Comparison of ENCODE assay signal across 16 cellular contexts in the genomic region with DNA sequence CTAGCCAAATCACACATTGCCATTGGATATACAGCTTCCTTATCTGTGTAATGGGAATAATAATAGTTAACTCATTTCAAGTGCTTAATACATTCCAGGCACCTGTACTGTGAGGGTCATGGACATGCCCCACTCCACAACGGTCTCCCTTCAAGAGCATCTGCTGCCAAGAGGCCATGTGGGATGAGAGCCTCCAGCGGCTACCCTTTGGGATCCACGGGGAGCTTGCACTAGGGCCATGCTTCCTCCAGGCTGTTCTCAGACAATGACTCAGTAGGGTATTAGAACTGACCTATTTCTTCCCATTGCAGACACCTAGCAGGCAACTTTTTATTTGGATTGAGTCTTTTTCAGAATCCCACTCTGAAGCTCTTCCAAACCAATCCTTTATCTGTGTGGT.
A peak's percentile ranks its signal among the peaks of the same experiment; 100 is the strongest.
DNase-seq lines count a peak whose midpoint lies in the region; ATAC-seq and TF ChIP-seq lines count a peak whose summit lies in the region.
"Had no signal": no experiment of that assay in that cellular context is flagged by ENCODE, and none has a peak within 500 bp of the region (broad histone marks: within the 10 kb centered on the region; RNA-seq: fewer than 3 reads in every experiment).

No MANE protein-coding gene starts in this region.

- H3K36me3 ChIP-seq in GM23338 (ENCODE audit: insufficient read depth) (no peaks in the 10 kb centered on the region), aorta (ENCODE audit: control insufficient read depth in 1 of 2, insufficient read depth in 2 of 2, low read length in 1 of 2) (no peaks in the 10 kb centered on the region)
- H3K36me3 ChIP-seq: Peyer's patch had no signal

- DNase-seq in GM23338 (ENCODE audit: low spot score) (no peak), NCI-H69 (lab: John Stamatoyannopoulos, UW) (peak; percentile 6), glutamatergic neuron (peak; percentile 48), osteocyte (ENCODE audit: extremely low spot score, unreplicated experiment) (no peak), CD1c-positive myeloid dendritic cell (ENCODE audit: extremely low spot score) (no peak), NK-92 (lab: John Stamatoyannopoulos, UW; ENCODE audit: unreplicated experiment) (no peak), aorta (no peak)
- DNase-seq: CD8-positive, alpha-beta memory T cell; HCEC 1CT; KG1; NCI-H146; NCI-H2081; NCI-H510A treated with DMSO at 0.1 percent for 48 hours; Peyer's patch had no signal

- intact Hi-C loops in aorta (cut with DNase I) = no loop called here

- H3K4me1 Mint-ChIP-seq in GM23338 = peaks cover 32% of the 10 kb centered on the region
- H3K4me1 Mint-ChIP-seq in glutamatergic neuron (ENCODE audit: low read depth, unreplicated experiment) = peaks cover 46% of the 10 kb centered on the region
- peaks cover 51% of the 10 kb centered on the region for H3K4me1 Mint-ChIP-seq in osteocyte (ENCODE audit: unreplicated experiment)
- H3K4me1 Mint-ChIP-seq: B cell; CD8-positive, alpha-beta memory T cell had no signal

- H3F3A ChIP-seq in GM23338 (replicated peaks; ENCODE audit: low read depth) = no peaks in the 10 kb centered on the region

- H3K9me2 ChIP-seq in GM23338 (ENCODE audit: insufficient read depth) = no peaks in the 10 kb centered on the region

- H3K9me3 ChIP-seq in aorta (ENCODE audit: control insufficient read depth, low read length) = no peaks in the 10 kb centered on the region
- H3K9me3 ChIP-seq: Peyer's patch had no signal

- H3K4me1 ChIP-seq in GM23338 (ENCODE audit: insufficient read depth) (peaks cover 21% of the 10 kb centered on the region; the same call in 1 of the 2 replicates), aorta (ENCODE audit: control insufficient read depth in 1 of 2, insufficient read depth in 2 of 2, low read length in 2 of 2) (no peaks in the 10 kb centered on the region)
- H3K4me1 ChIP-seq: Peyer's patch had no signal

- no peaks in the 10 kb centered on the region for H3K36me3 Mint-ChIP-seq in GM23338 (ENCODE audit: low read depth)
- H3K36me3 Mint-ChIP-seq in glutamatergic neuron (ENCODE audit: unreplicated experiment) = no peaks in the 10 kb centered on the region
- H3K36me3 Mint-ChIP-seq in osteocyte (ENCODE audit: unreplicated experiment) = no peaks in the 10 kb centered on the region
- H3K36me3 Mint-ChIP-seq: CD8-positive, alpha-beta memory T cell had no signal

- H3K4me3 ChIP-seq in GM23338 = no peak overlapping the region
- no peak overlapping the region for H3K4me3 ChIP-seq in aorta (ENCODE audit: low read length in 2 of 2)
- H3K4me3 ChIP-seq: Peyer's patch had no signal

- H3K27ac ChIP-seq in GM23338 (ENCODE audit: low read depth) (no peak overlapping the region), aorta (ENCODE audit: low read depth in 1 of 2, low read length in 2 of 2) (no peak overlapping the region)
- H3K27ac ChIP-seq: Peyer's patch had no signal

- H3K27me3 ChIP-seq in GM23338 (ENCODE audit: insufficient read depth) = no peaks in the 10 kb centered on the region
- no peaks in the 10 kb centered on the region for H3K27me3 ChIP-seq in aorta (ENCODE audit: control insufficient read depth in 1 of 2, insufficient read depth in 2 of 2, low read length in 1 of 2)
- H3K27me3 ChIP-seq: Peyer's patch had no signal

- no peaks in the 10 kb centered on the region for H4K20me1 ChIP-seq in GM23338 (replicated peaks; ENCODE audit: insufficient read depth)

- no peak overlapping the region; the same call in 1 of the 2 replicates for H3K4me2 ChIP-seq in GM23338

- no peak for TF ChIP-seq CTCF in GM23338 (conservative IDR thresholded peaks at IDR 0.05; ENCODE audit: low read depth in 2 of 2)
- TF ChIP-seq CTCF in glutamatergic neuron (IDR thresholded peaks at IDR 0.05; ENCODE audit: partially characterized antibody, unreplicated experiment) = no peak
- TF ChIP-seq CTCF in osteocyte (IDR thresholded peaks at IDR 0.05) = no peak

- 90% methylated on average over 3 of the region's 3 CpGs for whole genome bisulfite sequencing in aorta, 2 donors

- ATAC-seq in GM23338 (peak; percentile 77), aorta (ENCODE audit: low FRiP score) (no peak)
- ATAC-seq: Right ventricle myocardium inferior had no signal

- H3K27me3 Mint-ChIP-seq in GM23338 (ENCODE audit: insufficient read depth, low read depth, poor library complexity) (peaks cover 6% of the 10 kb centered on the region), glutamatergic neuron (ENCODE audit: unreplicated experiment) (no peaks in the 10 kb centered on the region), osteocyte (ENCODE audit: unreplicated experiment) (no peaks in the 10 kb centered on the region)
- H3K27me3 Mint-ChIP-seq: B cell; CD8-positive, alpha-beta memory T cell had no signal

- H3K27ac Mint-ChIP-seq in GM23338 = no peak overlapping the region
- peak overlapping the region; percentile 82 for H3K27ac Mint-ChIP-seq in glutamatergic neuron (ENCODE audit: unreplicated experiment)
- peak overlapping the region; percentile 68 for H3K27ac Mint-ChIP-seq in osteocyte (ENCODE audit: unreplicated experiment)
- H3K27ac Mint-ChIP-seq: B cell; CD8-positive, alpha-beta memory T cell had no signal

- H3K4me3 Mint-ChIP-seq in GM23338 (no peak overlapping the region), glutamatergic neuron (ENCODE audit: unreplicated experiment) (peak overlapping the region; percentile 7), osteocyte (ENCODE audit: unreplicated experiment) (no peak overlapping the region)
- H3K4me3 Mint-ChIP-seq: B cell; CD8-positive, alpha-beta memory T cell had no signal

- no peaks in the 10 kb centered on the region for H3K79me2 ChIP-seq in GM23338 (replicated peaks; ENCODE audit: insufficient read depth)

- H3K9me3 Mint-ChIP-seq in GM23338 = no peaks in the 10 kb centered on the region
- H3K9me3 Mint-ChIP-seq in glutamatergic neuron (ENCODE audit: unreplicated experiment) = peaks cover 4% of the 10 kb centered on the region
- no peaks in the 10 kb centered on the region for H3K9me3 Mint-ChIP-seq in osteocyte (ENCODE audit: unreplicated experiment)

- H2AFZ ChIP-seq in GM23338 = no peak overlapping the region; the same call in 1 of the 2 replicates

TF ChIP-seq in GM23338, 12 proteins besides CTCF, POLR2A, EP300 and RAD21 (continues in another document):
- TF ChIP-seq CREB1 (CRISPR knock-in tag; IDR thresholded peaks at IDR 0.05; ENCODE audit: low read depth) = 0 out of 2 replicates have a peak, but pooled peaks have one; percentile 0
- TF ChIP-seq, protein P1, sequence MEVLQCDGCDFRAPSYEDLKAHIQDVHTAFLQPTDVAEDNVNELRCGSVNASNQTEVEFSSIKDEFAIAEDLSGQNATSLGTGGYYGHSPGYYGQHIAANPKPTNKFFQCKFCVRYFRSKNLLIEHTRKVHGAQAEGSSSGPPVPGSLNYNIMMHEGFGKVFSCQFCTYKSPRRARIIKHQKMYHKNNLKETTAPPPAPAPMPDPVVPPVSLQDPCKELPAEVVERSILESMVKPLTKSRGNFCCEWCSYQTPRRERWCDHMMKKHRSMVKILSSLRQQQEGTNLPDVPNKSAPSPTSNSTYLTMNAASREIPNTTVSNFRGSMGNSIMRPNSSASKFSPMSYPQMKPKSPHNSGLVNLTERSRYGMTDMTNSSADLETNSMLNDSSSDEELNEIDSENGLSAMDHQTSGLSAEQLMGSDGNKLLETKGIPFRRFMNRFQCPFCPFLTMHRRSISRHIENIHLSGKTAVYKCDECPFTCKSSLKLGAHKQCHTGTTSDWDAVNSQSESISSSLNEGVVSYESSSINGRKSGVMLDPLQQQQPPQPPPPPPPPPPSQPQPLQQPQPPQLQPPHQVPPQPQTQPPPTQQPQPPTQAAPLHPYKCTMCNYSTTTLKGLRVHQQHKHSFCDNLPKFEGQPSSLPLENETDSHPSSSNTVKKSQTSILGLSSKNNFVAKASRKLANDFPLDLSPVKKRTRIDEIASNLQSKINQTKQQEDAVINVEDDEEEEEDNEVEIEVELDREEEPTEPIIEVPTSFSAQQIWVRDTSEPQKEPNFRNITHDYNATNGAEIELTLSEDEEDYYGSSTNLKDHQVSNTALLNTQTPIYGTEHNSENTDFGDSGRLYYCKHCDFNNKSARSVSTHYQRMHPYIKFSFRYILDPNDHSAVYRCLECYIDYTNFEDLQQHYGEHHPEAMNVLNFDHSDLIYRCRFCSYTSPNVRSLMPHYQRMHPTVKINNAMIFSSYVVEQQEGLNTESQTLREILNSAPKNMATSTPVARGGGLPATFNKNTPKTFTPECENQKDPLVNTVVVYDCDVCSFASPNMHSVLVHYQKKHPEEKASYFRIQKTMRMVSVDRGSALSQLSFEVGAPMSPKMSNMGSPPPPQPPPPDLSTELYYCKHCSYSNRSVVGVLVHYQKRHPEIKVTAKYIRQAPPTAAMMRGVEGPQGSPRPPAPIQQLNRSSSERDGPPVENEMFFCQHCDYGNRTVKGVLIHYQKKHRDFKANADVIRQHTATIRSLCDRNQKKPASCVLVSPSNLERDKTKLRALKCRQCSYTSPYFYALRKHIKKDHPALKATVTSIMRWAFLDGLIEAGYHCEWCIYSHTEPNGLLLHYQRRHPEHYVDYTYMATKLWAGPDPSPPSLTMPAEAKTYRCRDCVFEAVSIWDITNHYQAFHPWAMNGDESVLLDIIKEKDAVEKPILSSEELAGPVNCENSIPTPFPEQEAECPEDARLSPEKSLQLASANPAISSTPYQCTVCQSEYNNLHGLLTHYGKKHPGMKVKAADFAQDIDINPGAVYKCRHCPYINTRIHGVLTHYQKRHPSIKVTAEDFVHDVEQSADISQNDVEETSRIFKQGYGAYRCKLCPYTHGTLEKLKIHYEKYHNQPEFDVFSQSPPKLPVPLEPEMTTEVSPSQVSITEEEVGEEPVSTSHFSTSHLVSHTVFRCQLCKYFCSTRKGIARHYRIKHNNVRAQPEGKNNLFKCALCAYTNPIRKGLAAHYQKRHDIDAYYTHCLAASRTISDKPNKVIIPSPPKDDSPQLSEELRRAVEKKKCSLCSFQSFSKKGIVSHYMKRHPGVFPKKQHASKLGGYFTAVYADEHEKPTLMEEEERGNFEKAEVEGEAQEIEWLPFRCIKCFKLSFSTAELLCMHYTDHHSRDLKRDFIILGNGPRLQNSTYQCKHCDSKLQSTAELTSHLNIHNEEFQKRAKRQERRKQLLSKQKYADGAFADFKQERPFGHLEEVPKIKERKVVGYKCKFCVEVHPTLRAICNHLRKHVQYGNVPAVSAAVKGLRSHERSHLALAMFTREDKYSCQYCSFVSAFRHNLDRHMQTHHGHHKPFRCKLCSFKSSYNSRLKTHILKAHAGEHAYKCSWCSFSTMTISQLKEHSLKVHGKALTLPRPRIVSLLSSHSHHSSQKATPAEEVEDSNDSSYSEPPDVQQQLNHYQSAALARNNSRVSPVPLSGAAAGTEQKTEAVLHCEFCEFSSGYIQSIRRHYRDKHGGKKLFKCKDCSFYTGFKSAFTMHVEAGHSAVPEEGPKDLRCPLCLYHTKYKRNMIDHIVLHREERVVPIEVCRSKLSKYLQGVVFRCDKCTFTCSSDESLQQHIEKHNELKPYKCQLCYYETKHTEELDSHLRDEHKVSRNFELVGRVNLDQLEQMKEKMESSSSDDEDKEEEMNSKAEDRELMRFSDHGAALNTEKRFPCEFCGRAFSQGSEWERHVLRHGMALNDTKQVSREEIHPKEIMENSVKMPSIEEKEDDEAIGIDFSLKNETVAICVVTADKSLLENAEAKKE (CRISPR knock-in tag; IDR thresholded peaks at IDR 0.05) = 0 out of 2 replicates have a peak, but pooled peaks have one; percentile 37

Comparison
In these comparisons a context has a peak if more than half of its experiments do, and no peak if none do; other contexts are left out.
1. DNase-seq: peak in NCI-H69 (single experiment) and glutamatergic neuron (single experiment); none in GM23338 (single experiment), osteocyte (single experiment), CD1c-positive myeloid dendritic cell (single experiment), NK-92 (single experiment) and aorta (0 of 2).